Comparison of ENCODE assay signal across 7 cellular contexts in the genomic region with DNA sequence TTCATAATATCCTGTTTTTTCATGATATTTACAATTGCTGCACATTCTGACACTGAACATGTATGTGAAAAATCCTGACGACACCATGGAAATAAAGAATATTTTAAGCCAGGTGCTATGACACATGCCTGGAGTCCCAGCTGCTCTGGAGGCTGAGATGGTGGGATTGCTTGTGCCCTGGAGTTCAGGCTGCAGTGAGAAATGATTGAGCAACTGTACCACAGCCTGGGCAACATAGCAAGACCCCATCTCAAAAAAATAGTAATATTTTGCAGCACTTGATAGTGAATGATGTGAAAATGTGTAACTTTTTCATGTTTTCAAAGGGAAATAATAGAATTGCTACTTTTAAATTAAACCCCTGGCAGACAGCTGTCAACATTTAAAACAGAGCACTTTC.
"Had no signal": no experiment of that assay in that cellular context is flagged by ENCODE, and none has a peak within 500 bp of the region (broad histone marks: within the 10 kb centered on the region; RNA-seq: fewer than 3 reads in every experiment).

No MANE protein-coding gene starts in this region.

- H3K36me3 Mint-ChIP-seq: IgD-negative memory B cell had no signal

- H3K9me3 ChIP-seq: HAP-1 had no signal

- H3K4me3 ChIP-seq: GM23338, HAP-1 had no signal

- H3K9me3 Mint-ChIP-seq: GM23338, IgD-negative memory B cell had no signal

- H3K27ac Mint-ChIP-seq: GM23338, IgD-negative memory B cell had no signal

- H3K36me3 ChIP-seq: HAP-1 had no signal

- ATAC-seq: GM23338, HCT116 had no signal

- H2AFZ ChIP-seq: GM23338 had no signal

- FAIRE-seq: HTR-8/SVneo had no signal

- H3K4me3 Mint-ChIP-seq: GM23338, IgD-negative memory B cell had no signal

- H3K27me3 Mint-ChIP-seq: IgD-negative memory B cell had no signal

- DNase-seq: H7, KG1 had no signal

- H3K4me2 ChIP-seq: GM23338 had no signal
